ENCODE assay signal across 27 cellular contexts in genomic region chr17:1154704-1155103, GRCh38. TPM values are rescaled to one million over a fixed set of nuclear protein-coding genes. Genes with fewer than 3 reads are reported as not detected.
DNase-seq lines count a peak whose midpoint lies in the region; ATAC-seq and TF ChIP-seq lines count a peak whose summit lies in the region.
"Had no signal": no experiment of that assay in that cellular context is flagged by ENCODE, and none has a peak within 500 bp of the region (broad histone marks: within the 10 kb centered on the region; RNA-seq: fewer than 3 reads in every experiment).

No MANE protein-coding gene starts in this region.

- H3K4me3 Mint-ChIP-seq in HFFc6: no peak overlapping the region
- H3K4me3 Mint-ChIP-seq: activated CD4-positive, alpha-beta T cell treated with anti-CD3 and anti-CD28 coated beads, Interleukin-2, amount 10 ng/mL, durations not matched to agents 7 days and 5 days; activated naive CD4-positive, alpha-beta T cell treated with anti-CD3 and anti-CD28 coated beads, Interleukin-2, amount 50 U/mL, for 24 hours; activated T-helper 1 cell treated with anti-CD3 and anti-CD28 coated beads, Interleukin-12 subunit alpha, Interleukin-12 subunit beta, Interleukin-2, Interleukin-4 antibody, amounts not matched to agents 30 ng/mL and 10 ng/mL and 1 ng/mL, durations not matched to agents 14 hours and 24 hours and 36 hours; stimulated activated naive CD8-positive, alpha-beta T cell treated with anti-CD3 and anti-CD28 coated beads, Interleukin-15, Interleukin-2, amounts not matched to agents 100 ng/mL and 50 ng/mL, for 24 hours; T-helper 1 cell treated with Interleukin-12 subunit alpha and Interleukin-12 subunit beta and Interleukin-4 antibody, amounts not matched to agents 30 μg/mL and 1 μg/mL, for 36 hours had no signal

- intact Hi-C loops in dorsolateral prefrontal cortex (cut with DNase I): no loop called here

- peak overlapping the region in 46 of 59 donors; percentile 5 to 88 (median 63) for H3K27ac ChIP-seq in dorsolateral prefrontal cortex
- H3K27ac ChIP-seq: coronary artery, lower lobe of right lung, neutrophil, PC-9, SJSA1, spleen had no signal

- no peak overlapping the region for H3K27ac Mint-ChIP-seq in HFFc6
- H3K27ac Mint-ChIP-seq: activated CD4-positive, alpha-beta T cell treated with anti-CD3 and anti-CD28 coated beads, Interleukin-2, amount 10 ng/mL, durations not matched to agents 7 days and 5 days; activated naive CD4-positive, alpha-beta T cell treated with anti-CD3 and anti-CD28 coated beads, Interleukin-2, amount 50 U/mL, for 24 hours; activated T-helper 1 cell treated with anti-CD3 and anti-CD28 coated beads, Interleukin-12 subunit alpha, Interleukin-12 subunit beta, Interleukin-2, Interleukin-4 antibody, amounts not matched to agents 30 ng/mL and 10 ng/mL and 1 ng/mL, durations not matched to agents 14 hours and 24 hours and 36 hours; stimulated activated naive CD8-positive, alpha-beta T cell treated with anti-CD3 and anti-CD28 coated beads, Interleukin-15, Interleukin-2, amounts not matched to agents 100 ng/mL and 50 ng/mL, for 24 hours; T-helper 1 cell treated with Interleukin-12 subunit alpha and Interleukin-12 subunit beta and Interleukin-4 antibody, amounts not matched to agents 30 μg/mL and 1 μg/mL, for 36 hours had no signal

- H3K4me1 Mint-ChIP-seq in HFFc6 (ENCODE audit: low read depth): peaks cover 5% of the 10 kb centered on the region; the same call in 1 of the 2 replicates
- H3K4me1 Mint-ChIP-seq: activated CD4-positive, alpha-beta T cell treated with anti-CD3 and anti-CD28 coated beads, Interleukin-2, amount 10 ng/mL, durations not matched to agents 7 days and 5 days; activated naive CD4-positive, alpha-beta T cell treated with anti-CD3 and anti-CD28 coated beads, Interleukin-2, amount 50 U/mL, for 24 hours had no signal

- H3K9me3 Mint-ChIP-seq in HFFc6: no peaks in the 10 kb centered on the region
- H3K9me3 Mint-ChIP-seq: activated CD4-positive, alpha-beta T cell treated with anti-CD3 and anti-CD28 coated beads, Interleukin-2, amount 10 ng/mL, durations not matched to agents 7 days and 5 days; activated naive CD4-positive, alpha-beta T cell treated with anti-CD3 and anti-CD28 coated beads, Interleukin-2, amount 50 U/mL, for 24 hours; activated T-helper 1 cell treated with anti-CD3 and anti-CD28 coated beads, Interleukin-12 subunit alpha, Interleukin-12 subunit beta, Interleukin-2, Interleukin-4 antibody, amounts not matched to agents 30 ng/mL and 10 ng/mL and 1 ng/mL, durations not matched to agents 14 hours and 24 hours and 36 hours; stimulated activated naive CD8-positive, alpha-beta T cell treated with anti-CD3 and anti-CD28 coated beads, Interleukin-15, Interleukin-2, amounts not matched to agents 100 ng/mL and 50 ng/mL, for 24 hours; T-helper 1 cell treated with Interleukin-12 subunit alpha and Interleukin-12 subunit beta and Interleukin-4 antibody, amounts not matched to agents 30 μg/mL and 1 μg/mL, for 36 hours had no signal

- no peaks in the 10 kb centered on the region for H3K36me3 Mint-ChIP-seq in HFFc6 (ENCODE audit: low read depth)

- DNase-seq in M059J (ENCODE audit: low read depth) (peak; percentile 11), dorsolateral prefrontal cortex (peak in 4 of 10 donors; percentile 31 to 73 (median 53)), hypothalamus (lab: John Stamatoyannopoulos, UW) (peak in 41 of 51 donors; percentile 25 to 93 (median 70)), putamen (ENCODE audit: low spot score) (peak; percentile 83), GM19238 (ENCODE audit: insufficient read length, low spot score) (no peak), NAMALWA (ENCODE audit: low spot score) (no peak), HFFc6 (no peak)
- DNase-seq: activated CD4-positive, alpha-beta T cell treated with anti-CD3 and anti-CD28 coated beads, Interleukin-2, amount 10 ng/mL, durations not matched to agents 7 days and 5 days; DMS79; lower lobe of right lung; MG63; NCI-H1436 treated with DMSO at 0.1 percent for 48 hours; NCI-H510A; retina; spleen; stimulated activated CD4-positive, alpha-beta T cell treated with anti-CD3 and anti-CD28 coated beads, Interleukin-4, amount 100 ng/mL, for 24 hours; trophoblast cell had no signal

- TF ChIP-seq CTCF in dorsolateral prefrontal cortex (IDR thresholded peaks at IDR 0.05 in 54 of 56, conservative IDR thresholded peaks at IDR 0.05 in 2 of 56; ENCODE audit: low read depth in 1 of 56, partially characterized antibody in 56 of 56): no peak
- no peak for TF ChIP-seq CTCF in HFFc6 (IDR thresholded peaks at IDR 0.05)

- H3K27me3 ChIP-seq in dorsolateral prefrontal cortex: peaks cover 0 to 14% (median 0%) of the 10 kb centered on the region in 45 donors
- H3K27me3 ChIP-seq: MG63, neutrophil, SJSA1, spleen had no signal

- H3K27me3 Mint-ChIP-seq in HFFc6 (ENCODE audit: insufficient read depth): peaks cover 11% of the 10 kb centered on the region
- H3K27me3 Mint-ChIP-seq: activated CD4-positive, alpha-beta T cell treated with anti-CD3 and anti-CD28 coated beads, Interleukin-2, amount 10 ng/mL, durations not matched to agents 7 days and 5 days; activated naive CD4-positive, alpha-beta T cell treated with anti-CD3 and anti-CD28 coated beads, Interleukin-2, amount 50 U/mL, for 24 hours; stimulated activated naive CD8-positive, alpha-beta T cell treated with anti-CD3 and anti-CD28 coated beads, Interleukin-15, Interleukin-2, amounts not matched to agents 100 ng/mL and 50 ng/mL, for 24 hours had no signal

- H3K4me3 ChIP-seq in dorsolateral prefrontal cortex: peak overlapping the region in 1 of 59 donors; percentile 45
- H3K4me3 ChIP-seq: GM12878, lower lobe of right lung, MG63, PC-9, SJSA1, spleen had no signal

- no peak for ATAC-seq in GM21717 (IDR thresholded peaks at IDR 0.05; ENCODE audit: unreplicated experiment)
- ATAC-seq: GM12878 had no signal

RNA-seq across cellular contexts. Expression of gene ABR, which starts 25.1 kb away (rescaled TPM):
- total RNA-seq in M059J (2014; rRNA removed; shearing (Covaris generic)): 31.7 and 47.3 TPM in 2 replicates
- total RNA-seq in dorsolateral prefrontal cortex: 100 to 1,000 TPM; 259 to 675 (median 435) TPM
- total RNA-seq in HFFc6 (2021; fragmentation: NEBNext Ultra II Directional; extraction: Animal tissue kit (Norgen Biotek cat#: 25700)): 10 to 100 TPM; 49.3 to 58.4 (median 54.4) TPM

Comparison
In these comparisons a context has a peak if more than half of its experiments do, and no peak if none do; other contexts are left out.
1. DNase-seq: peak in M059J (single experiment), hypothalamus (41 of 51) and putamen (single experiment); none in GM19238 (single experiment), NAMALWA (single experiment) and HFFc6 (single experiment).